30 cellular contexts compared by ENCODE assay signal in the genomic region with DNA sequence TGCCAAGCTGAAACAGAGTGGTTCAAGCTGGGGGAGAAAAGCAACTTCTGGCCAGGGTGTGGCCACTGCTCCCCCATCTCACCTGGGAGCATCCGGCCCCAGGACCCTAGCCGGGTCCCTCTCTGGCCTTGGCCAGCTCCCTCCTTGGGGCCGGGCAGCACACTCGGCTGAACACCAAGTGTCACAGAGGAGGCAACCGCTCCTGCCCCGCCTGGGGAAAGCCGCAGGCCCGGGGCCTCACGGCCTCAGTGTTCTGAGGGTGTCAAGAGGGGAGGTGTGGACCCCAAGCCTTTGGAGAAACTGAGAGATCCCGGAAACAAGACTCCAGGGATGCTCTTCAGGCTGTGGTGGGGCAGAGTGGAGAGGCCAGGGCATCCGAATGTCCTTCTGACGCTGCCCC.
"Had no signal": no experiment of that assay in that cellular context is flagged by ENCODE, and none has a peak within 500 bp of the region (broad histone marks: within the 10 kb centered on the region; RNA-seq: fewer than 3 reads in every experiment).

No MANE protein-coding gene starts in this region.

- H2AFZ ChIP-seq: parathyroid adenoma had no signal

- H3K36me3 ChIP-seq: ovary, right lobe of liver, spleen, stomach, thoracic aorta, thyroid gland, tibial nerve, upper lobe of left lung, vagina had no signal

- H3K4me3 ChIP-seq: ovary, psoas muscle, right lobe of liver, skin epidermis, smooth muscle cell, spleen, stomach, thoracic aorta, thyroid gland, tibial nerve, upper lobe of left lung, vagina had no signal

- H3K9ac ChIP-seq: parathyroid adenoma had no signal

- H3K9me3 ChIP-seq: ovary, psoas muscle, right lobe of liver, spleen, stomach, thoracic aorta, thyroid gland, tibial nerve, upper lobe of left lung, vagina had no signal

- H3K4me1 ChIP-seq: parathyroid adenoma, psoas muscle, right lobe of liver, stomach, thyroid gland, tibial nerve, upper lobe of left lung, vagina had no signal

- H3K27me3 ChIP-seq: ovary, right lobe of liver, thyroid gland, vagina had no signal

- H3K4me2 ChIP-seq: smooth muscle cell had no signal

- H3K27ac ChIP-seq: ovary, parathyroid adenoma, psoas muscle, right lobe of liver, skin epidermis, spleen, stomach, thoracic aorta, thyroid gland, tibial nerve, upper lobe of left lung, vagina had no signal

- H3K27me3 Mint-ChIP-seq: naive thymus-derived CD4-positive, alpha-beta T cell; stimulated activated naive CD8-positive, alpha-beta T cell treated with anti-CD3 and anti-CD28 coated beads, Interleukin-15, Interleukin-2, amounts not matched to agents 100 ng/mL and 50 ng/mL, for 24 hours had no signal

- H3K36me3 Mint-ChIP-seq: natural killer cell; stimulated activated naive B cell treated with anti-CD40 and anti-IgM and Interleukin-4, amounts not matched to agents 10 μg/mL and 1 μg/mL and 100 μg/mL, for 72 hours had no signal

- ATAC-seq: naive thymus-derived CD4-positive, alpha-beta T cell; natural killer cell; psoas muscle; right cardiac atrium; right lobe of liver; stimulated activated naive B cell treated with anti-CD40 and anti-IgM and Interleukin-4, amounts not matched to agents 10 μg/mL and 1 μg/mL and 100 μg/mL, for 72 hours had no signal

- H3K27ac Mint-ChIP-seq: naive thymus-derived CD4-positive, alpha-beta T cell; natural killer cell; progenitor cell of endocrine pancreas; stimulated activated naive B cell treated with anti-CD40 and anti-IgM and Interleukin-4, amounts not matched to agents 10 μg/mL and 1 μg/mL and 100 μg/mL, for 72 hours; stimulated activated naive CD8-positive, alpha-beta T cell treated with anti-CD3 and anti-CD28 coated beads, Interleukin-15, Interleukin-2, amounts not matched to agents 100 ng/mL and 50 ng/mL, for 24 hours had no signal

- H3K9me3 Mint-ChIP-seq: naive thymus-derived CD4-positive, alpha-beta T cell; natural killer cell; nephron; neural crest cell; stimulated activated naive B cell treated with anti-CD40 and anti-IgM and Interleukin-4, amounts not matched to agents 10 μg/mL and 1 μg/mL and 100 μg/mL, for 72 hours; stimulated activated naive CD8-positive, alpha-beta T cell treated with anti-CD3 and anti-CD28 coated beads, Interleukin-15, Interleukin-2, amounts not matched to agents 100 ng/mL and 50 ng/mL, for 24 hours had no signal

- DNase-seq: naive thymus-derived CD4-positive, alpha-beta T cell; natural killer cell; occipital lobe; ovary; posterior cingulate gyrus; psoas muscle; right cardiac atrium; right lobe of liver; spleen; stimulated activated CD4-positive, alpha-beta T cell treated with anti-CD3 and anti-CD28 coated beads, Interleukin-12 subunit alpha, Interleukin-12 subunit beta, amount 100 ng/mL, for 4 hours; stimulated activated CD4-positive, alpha-beta T cell treated with anti-CD3 and anti-CD28 coated beads, Interleukin-1b, Interleukin-23, amount 100 ng/mL, for 48 hours; stimulated activated CD4-positive, alpha-beta T cell treated with anti-CD3 and anti-CD28 coated beads, Interleukin-4, amount 100 ng/mL, for 1 hour; stimulated activated CD4-positive, alpha-beta T cell treated with anti-CD3 and anti-CD28 coated beads, Interleukin-4, amount 100 ng/mL, for 4 hours; stimulated activated CD8-positive, alpha-beta memory T cell treated with anti-CD3 and anti-CD28 coated beads, Interleukin-4, amount 100 ng/mL, for 48 hours; stimulated activated naive B cell treated with anti-CD40 and anti-IgM and Interleukin-4, amounts not matched to agents 10 μg/mL and 1 μg/mL and 100 μg/mL, for 72 hours; stimulated activated naive CD4-positive, alpha-beta T cell treated with Interleukin-2 at 50 U/mL for 16 hours; stomach; thyroid gland; trophoblast cell had no signal

- H3K4me3 Mint-ChIP-seq: naive thymus-derived CD4-positive, alpha-beta T cell; natural killer cell; nephron; neural crest cell; stimulated activated naive B cell treated with anti-CD40 and anti-IgM and Interleukin-4, amounts not matched to agents 10 μg/mL and 1 μg/mL and 100 μg/mL, for 72 hours; stimulated activated naive CD8-positive, alpha-beta T cell treated with anti-CD3 and anti-CD28 coated beads, Interleukin-15, Interleukin-2, amounts not matched to agents 100 ng/mL and 50 ng/mL, for 24 hours had no signal

- H3K79me2 ChIP-seq: parathyroid adenoma had no signal
